8 cellular contexts compared by ENCODE assay signal in the genomic region with DNA sequence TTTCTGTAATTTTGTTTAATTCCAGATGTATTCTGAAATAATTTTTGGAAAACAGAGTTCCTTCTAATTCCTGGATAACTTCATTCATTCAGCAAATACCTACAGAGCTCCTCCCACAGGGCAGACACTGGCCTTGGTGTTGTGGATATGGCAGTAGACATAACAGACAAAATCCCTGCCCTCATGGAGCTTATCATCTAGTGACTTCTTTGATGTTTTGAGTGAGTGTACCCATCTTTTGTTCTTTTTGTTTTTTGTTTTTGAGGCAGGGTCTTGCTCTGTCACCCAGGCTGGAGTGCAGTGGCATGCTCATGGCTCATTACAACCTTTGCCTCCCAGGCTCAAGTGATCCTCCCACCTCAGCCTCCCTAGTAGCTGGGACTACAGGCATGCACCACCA.
"Had no signal": no experiment of that assay in that cellular context is flagged by ENCODE, and none has a peak within 500 bp of the region (broad histone marks: within the 10 kb centered on the region; RNA-seq: fewer than 3 reads in every experiment).

No MANE protein-coding gene starts in this region.

- H3K4me3 ChIP-seq: GM12878 had no signal

- FAIRE-seq: G401.6, GM12878, GM12891, GM12892, GM18507, GM19239 had no signal

- ATAC-seq: GM12878 had no signal

- DNase-seq: GDM1, GF-D8 had no signal
